ENCODE assay signal across 26 cellular contexts in the genomic region with DNA sequence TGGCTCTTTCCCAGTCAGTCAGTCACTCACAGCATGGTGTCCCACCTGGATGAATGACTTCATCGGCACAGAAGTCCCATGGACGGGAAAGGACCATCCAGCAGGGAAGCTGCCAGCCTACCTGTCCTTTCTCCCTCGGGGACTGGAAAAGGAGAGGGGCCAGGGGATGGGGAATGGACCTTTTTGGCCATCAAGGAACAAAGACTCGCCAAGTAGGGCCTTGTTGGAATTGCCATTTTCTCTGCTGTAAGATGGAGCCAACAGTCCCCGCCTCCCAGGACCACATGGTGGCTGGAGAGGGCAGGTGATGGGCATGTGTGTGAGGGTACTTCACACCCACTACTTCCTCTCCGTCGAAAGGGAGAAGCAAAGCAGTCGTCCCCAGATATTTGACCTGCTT.
"Had no signal": no experiment of that assay in that cellular context is flagged by ENCODE, and none has a peak within 500 bp of the region (broad histone marks: within the 10 kb centered on the region; RNA-seq: fewer than 3 reads in every experiment).

No MANE protein-coding gene starts in this region.

- H3K27ac ChIP-seq: brain microvascular endothelial cell, colonic mucosa, WERI-Rb-1 had no signal

- H3K4me3 ChIP-seq: colonic mucosa had no signal

- H3K36me3 ChIP-seq: brain microvascular endothelial cell, colonic mucosa, WERI-Rb-1 had no signal

- H3K4me1 ChIP-seq: colonic mucosa had no signal

- FAIRE-seq: astrocyte, bronchial epithelial cell, frontal cortex had no signal

- ATAC-seq: activated CD4-positive, CD25-positive, alpha-beta regulatory T cell treated with anti-CD3 and anti-CD28 coated beads, Interleukin-2, amount 50 U/mL, for 24 hours; activated CD8-positive, alpha-beta T cell treated with anti-CD3 and anti-CD28 coated beads for 36 hours; activated T-cell treated with anti-CD3 and anti-CD28 coated beads, Interleukin-2, amount 50 U/mL, for 4 hours; activated T-helper 17 cell treated with anti-CD3 and anti-CD28 coated beads, Interleukin-2, amount 50 U/mL, for 72 hours; T-helper 17 cell had no signal

- H3K27me3 ChIP-seq: brain microvascular endothelial cell, colonic mucosa had no signal

- H3K9me3 ChIP-seq: colonic mucosa had no signal

- DNase-seq: activated B cell treated with CpG ODN at 0.5 μM for 24 hours; activated CD4-positive, alpha-beta T cell treated with anti-CD3 and anti-CD28 coated beads for 48 hours; activated CD4-positive, alpha-beta T cell treated with anti-CD3 and anti-CD28 coated beads, Interleukin-2, amount 50 U/mL, for 1 hour; activated CD4-positive, alpha-beta T cell treated with anti-CD3 and anti-CD28 coated beads, Interleukin-2, amount 50 U/mL, for 48 hours; activated CD8-positive, alpha-beta memory T cell treated with anti-CD3 and anti-CD28 coated beads for 24 hours; activated CD8-positive, alpha-beta T cell treated with anti-CD3 and anti-CD28 coated beads for 36 hours; activated effector memory CD4-positive, alpha-beta T cell treated with Interleukin-2 at 50 U/mL for 16 hours; activated gamma-delta T cell treated with Interleukin-2 at 50 U/mL for 16 hours; activated naive CD4-positive, alpha-beta T cell treated with anti-CD3 and anti-CD28 coated beads, Interleukin-2, amount 50 U/mL, for 16 hours; activated naive CD4-positive, alpha-beta T cell treated with Interleukin-2 at 50 U/mL for 16 hours; activated T-cell treated with anti-CD3 and anti-CD28 coated beads, Interleukin-2, amount 50 U/mL, for 4 hours; amniotic stem cell; anterior cingulate cortex; colonic mucosa; effector CD8-positive, alpha-beta T cell; head of caudate nucleus; T-helper 1 cell; T-helper 17 cell; T1000; WERI-Rb-1 had no signal
